Comparison of ENCODE assay signal across 20 cellular contexts in the genomic region with DNA sequence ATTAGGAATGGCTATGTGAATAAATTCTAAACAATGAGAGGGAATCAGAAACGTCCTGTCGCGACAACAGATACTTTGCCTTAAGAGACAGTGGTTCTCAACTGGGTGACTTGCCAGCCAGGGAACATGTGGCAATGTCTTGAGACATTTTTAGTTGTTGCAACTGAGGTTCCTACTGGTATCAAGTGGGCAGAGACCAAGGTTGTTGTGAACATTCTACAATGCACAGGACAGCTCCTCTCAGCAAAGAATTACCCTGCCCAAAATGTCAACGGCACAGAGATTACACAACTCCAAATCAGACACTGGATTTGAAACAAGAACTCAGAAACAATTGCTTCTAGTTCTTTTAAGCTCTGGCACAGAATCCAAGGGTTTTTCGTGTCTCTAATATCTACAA.
"Had no signal": no experiment of that assay in that cellular context is flagged by ENCODE, and none has a peak within 500 bp of the region (broad histone marks: within the 10 kb centered on the region; RNA-seq: fewer than 3 reads in every experiment).

No MANE protein-coding gene starts in this region.

- H3K27ac ChIP-seq: brain microvascular endothelial cell, cardiac muscle cell, PC-9 had no signal

- H3K36me3 ChIP-seq: brain microvascular endothelial cell, cardiac muscle cell had no signal

- H3K27me3 ChIP-seq: brain microvascular endothelial cell, cardiac muscle cell had no signal

- DNase-seq: activated CD4-positive, alpha-beta T cell treated with anti-CD3 and anti-CD28 coated beads for 48 hours; activated CD4-positive, alpha-beta T cell treated with anti-CD3 and anti-CD28 coated beads, Interleukin-2, amount 50 U/mL, for 48 hours; activated CD4-positive, CD25-positive, alpha-beta regulatory T cell treated with anti-CD3 and anti-CD28 coated beads, Interleukin-2, amount 50 U/mL, for 72 hours; activated CD8-positive, alpha-beta memory T cell treated with anti-CD3 and anti-CD28 coated beads, Interleukin-2, amount 10 ng/mL, durations not matched to agents 7 days and 5 days; activated effector memory CD4-positive, alpha-beta T cell treated with Interleukin-2 at 50 U/mL for 16 hours; activated naive CD4-positive, alpha-beta T cell; activated T-cell treated with anti-CD3 and anti-CD28 coated beads, Interleukin-2, amount 50 U/mL, for 24 hours; amniotic stem cell; brain microvascular endothelial cell; Karpas-422; NCI-H1105 treated with DMSO at 0.1 percent for 48 hours; NCI-H1436 treated with DMSO at 0.1 percent for 48 hours; NCI-H187; NCI-H2081; NCI-H510A treated with DMSO at 0.1 percent for 48 hours; NCI-H69; PC-9; SHP77 treated with DMSO at 0.1 percent for 48 hours had no signal

- H3K4me3 ChIP-seq: cardiac muscle cell, PC-9 had no signal

- ATAC-seq: activated CD8-positive, alpha-beta memory T cell treated with anti-CD3 and anti-CD28 coated beads, Interleukin-2, amount 10 ng/mL, durations not matched to agents 7 days and 5 days; WTC11 had no signal

- H3K4me2 ChIP-seq: PC-9 had no signal

- H2AFZ ChIP-seq: PC-9 had no signal
